ENCODE assay signal across 8 cellular contexts in genomic region chr16:48384305-48384981, GRCh38. TPM values are rescaled to one million over a fixed set of nuclear protein-coding genes. Genes with fewer than 3 reads are reported as not detected.
A peak's percentile ranks its signal among the peaks of the same experiment; 100 is the strongest.
DNase-seq lines count a peak whose midpoint lies in the region; ATAC-seq and TF ChIP-seq lines count a peak whose summit lies in the region.

No MANE protein-coding gene starts in this region.

- H3K27me3 Mint-ChIP-seq in activated T-cell treated with anti-CD3 and anti-CD28 coated beads, Interleukin-2, amount 50 U/mL, for 24 hours: no peaks in the 10 kb centered on the region

- peak overlapping the region; percentile 89 for H3K27ac ChIP-seq in epithelial cell of prostate
- peak overlapping the region; percentile 97 to 100 (median 100) for H3K27ac ChIP-seq in transverse colon

- WGBS in transverse colon (ENCODE audit: low coverage in 1 of 2), 2 donors: 0% methylated on average over 8 to 22 of the region's 72 CpGs

- DNase-seq in A172 (ENCODE audit: low spot score) (peak; percentile 22), NAMALWA (ENCODE audit: low spot score) (peak; percentile 60), epithelial cell of prostate (ENCODE audit: low read depth, low spot score) (no peak), mucosa of descending colon (peak; percentile 69 to 80 (median 75)), transverse colon (peak; percentile 66)
- DNase-seq in activated T-cell treated with anti-CD3 and anti-CD28 coated beads, Interleukin-2, amount 50 U/mL, for 24 hours: peak; percentile 63

- in situ Hi-C loops in transverse colon (cut with MboI; ENCODE audit: low pct_ligation_motif_present in 1 of 4, low pct_unique_long_range_greater_than_20kb in 1 of 4, low sequenced_read_pairs in 3 of 4): loop anchor here in 1 of 4 donors (25.0 kb wide), 1 partner anchor 228 kb away; the partner anchor contains the start of gene N4BP1

- peaks cover 10% of the 10 kb centered on the region for H3K36me3 Mint-ChIP-seq in activated T-cell treated with anti-CD3 and anti-CD28 coated beads, Interleukin-2, amount 50 U/mL, for 24 hours (ENCODE audit: low read depth)

- H3K27me3 ChIP-seq in transverse colon: no peaks in the 10 kb centered on the region

- ATAC-seq in HG02571 (IDR thresholded peaks at IDR 0.05; ENCODE audit: unreplicated experiment) (peak; percentile 49), mucosa of descending colon (peak; percentile 65)

- TF ChIP-seq POLR2A in transverse colon (IDR thresholded peaks at IDR 0.05): no peak

- no peaks in the 10 kb centered on the region for H3K36me3 ChIP-seq in mucosa of descending colon (ENCODE audit: low read depth)
- no peaks in the 10 kb centered on the region for H3K36me3 ChIP-seq in transverse colon

- H3K9me3 ChIP-seq in mucosa of descending colon: no peaks in the 10 kb centered on the region
- H3K9me3 ChIP-seq in transverse colon: no peaks in the 10 kb centered on the region

- TF ChIP-seq CTCF in mucosa of descending colon (IDR thresholded peaks at IDR 0.05) (no peak), transverse colon (IDR thresholded peaks at IDR 0.05) (no peak)

- intact Hi-C loops in mucosa of descending colon (cut with DNase I, micrococcal nuclease) (no loop called here), transverse colon (cut with DNase I; ENCODE audit: low total_unique reads) (loop anchor here (10.0 kb wide), 1 partner anchor 240 kb away; no protein-coding TSS in a partner anchor)

- H3K4me3 ChIP-seq in GM08714 (ENCODE audit: low read length) (peak overlapping the region; percentile 100), mucosa of descending colon (peak overlapping the region; percentile 90), transverse colon (peak overlapping the region; percentile 74 to 99 (median 97))

- H3K4me1 Mint-ChIP-seq in activated T-cell treated with anti-CD3 and anti-CD28 coated beads, Interleukin-2, amount 50 U/mL, for 24 hours (ENCODE audit: low read depth): peaks cover 32% of the 10 kb centered on the region

- peak overlapping the region; percentile 91 for H3K27ac Mint-ChIP-seq in activated T-cell treated with anti-CD3 and anti-CD28 coated beads, Interleukin-2, amount 50 U/mL, for 24 hours

- H3K4me3 Mint-ChIP-seq in activated T-cell treated with anti-CD3 and anti-CD28 coated beads, Interleukin-2, amount 50 U/mL, for 24 hours: peak overlapping the region; percentile 91

- no peaks in the 10 kb centered on the region for H3K9me3 Mint-ChIP-seq in activated T-cell treated with anti-CD3 and anti-CD28 coated beads, Interleukin-2, amount 50 U/mL, for 24 hours

- peaks cover 29% of the 10 kb centered on the region for H3K4me1 ChIP-seq in mucosa of descending colon (ENCODE audit: low read depth)
- H3K4me1 ChIP-seq in transverse colon: peaks cover 4 to 49% (median 30%) of the 10 kb centered on the region in 4 donors

- no peak for TF ChIP-seq EP300 in transverse colon (IDR thresholded peaks at IDR 0.05; ENCODE audit: low read depth)

RNA-seq across cellular contexts. Expression of gene SIAH1, which starts 0.8 kb away (rescaled TPM):
- total RNA-seq in A172 (2014; rRNA removed; shearing (Covaris generic)): 32.7 and 36.1 TPM in 2 replicates
- 10 to 100 TPM; 26.8 to 36.2 (median 27.1) TPM for total RNA-seq in mucosa of descending colon
- 10 to 100 TPM; 15.1 to 45.9 (median 27.8) TPM for total RNA-seq in transverse colon
